16 cellular contexts compared by ENCODE assay signal in the genomic region with DNA sequence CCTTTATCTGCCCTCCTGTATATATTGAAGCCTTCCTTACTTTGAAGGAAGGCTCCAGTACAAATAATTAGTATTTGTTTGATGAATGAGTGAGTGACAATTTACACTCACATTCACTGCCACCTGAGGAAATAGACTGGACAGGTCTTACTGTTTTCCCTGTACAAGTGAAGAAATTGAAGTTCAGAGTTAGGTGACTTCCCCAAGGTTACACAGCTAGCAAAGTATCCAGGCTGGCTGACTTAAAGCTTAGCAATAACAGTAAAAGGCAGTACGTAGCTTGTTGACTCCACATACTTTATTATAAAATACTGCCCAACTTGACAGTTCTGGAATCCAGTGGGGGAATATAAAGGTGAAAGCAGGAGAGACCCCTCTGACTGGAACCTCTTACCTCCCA. TPM values are rescaled to one million over a fixed set of nuclear protein-coding genes. Genes with fewer than 3 reads are reported as not detected.
A peak's percentile ranks its signal among the peaks of the same experiment; 100 is the strongest.
DNase-seq lines count a peak whose midpoint lies in the region; ATAC-seq and TF ChIP-seq lines count a peak whose summit lies in the region.
"Had no signal": no experiment of that assay in that cellular context is flagged by ENCODE, and none has a peak within 500 bp of the region (broad histone marks: within the 10 kb centered on the region; RNA-seq: fewer than 3 reads in every experiment).

No MANE protein-coding gene starts in this region.

- TF ChIP-seq CTCF in mammary epithelial cell (conservative IDR thresholded peaks at IDR 0.05 in 1 of 2, IDR thresholded peaks at IDR 0.05 in 1 of 2; ENCODE audit: extremely low read depth in 1 of 2, insufficient read depth in 1 of 2, low read depth in 1 of 2, low read length in 2 of 2) (no peak), lower lobe of right lung (IDR thresholded peaks at IDR 0.05) (no peak), type B pancreatic cell (conservative IDR thresholded peaks at IDR 0.05) (no peak), uterus (IDR thresholded peaks at IDR 0.05) (no peak)

- in situ Hi-C loops in mammary epithelial cell (cut with MboI; ENCODE audit: low sequenced_read_pairs in 2 of 2): no loop called here

- CTCF ChIA-PET in mammary epithelial cell (lab: Charles Lee; ENCODE audit: low non-redundant PET): no interaction called here

- H3K4me1 Mint-ChIP-seq in type B pancreatic cell (ENCODE audit: unreplicated experiment): peaks cover 58% of the 10 kb centered on the region

- H2AFZ ChIP-seq in mammary epithelial cell (ENCODE audit: low read depth, low read length): no peak overlapping the region

- peak overlapping the region; percentile 64; the same call in 1 of the 2 replicates for H3K9ac ChIP-seq in HUES64 (ENCODE audit: low read depth, low read length)
- no peak overlapping the region for H3K9ac ChIP-seq in mammary epithelial cell (ENCODE audit: insufficient read depth, low read length)

- peaks cover 16% of the 10 kb centered on the region for H3K36me3 ChIP-seq in HUES64 (ENCODE audit: insufficient read depth, low read length)
- peaks cover 8% of the 10 kb centered on the region for H3K36me3 ChIP-seq in mammary epithelial cell (ENCODE audit: insufficient read depth, low read length)
- H3K36me3 ChIP-seq in lower lobe of right lung: peaks cover 8% of the 10 kb centered on the region
- no peaks in the 10 kb centered on the region for H3K36me3 ChIP-seq in uterus

- dilution Hi-C loops in mammary epithelial cell (cut with HindIII; ENCODE audit: low sequenced_read_pairs): no loop called here

- H3K36me3 Mint-ChIP-seq in type B pancreatic cell: peaks cover 24% of the 10 kb centered on the region

- no peaks in the 10 kb centered on the region for H4K20me1 ChIP-seq in mammary epithelial cell (ENCODE audit: insufficient read depth, low read length)

- peak; percentile 17 for DNase-seq in mammary epithelial cell
- DNase-seq in lower lobe of right lung: no peak
- no peak for DNase-seq in type B pancreatic cell (ENCODE audit: extremely low spot score, unreplicated experiment)
- no peak for DNase-seq in uterus
- no peak for DNase-seq in NCI-H2227 treated with DMSO at 0.1 percent for 48 hours (lab: John Stamatoyannopoulos, UW)
- DNase-seq: activated CD4-positive, alpha-beta T cell treated with anti-CD3 and anti-CD28 coated beads for 36 hours; activated naive CD8-positive, alpha-beta T cell treated with anti-CD3 and anti-CD28 coated beads, Interleukin-2, amount 50 U/mL, for 24 hours; activated T-cell treated with anti-CD3 and anti-CD28 coated beads, Interleukin-2, amount 50 U/mL, for 72 hours; CD4-positive, alpha-beta T cell; mucosa of descending colon; NCI-H1436 treated with DMSO at 0.1 percent for 48 hours; NCI-H524 treated with DMSO at 0.1 percent for 48 hours; psoas muscle; T-helper 17 cell had no signal

- no peaks in the 10 kb centered on the region for H3K27me3 Mint-ChIP-seq in type B pancreatic cell

- H3K4me2 ChIP-seq in mammary epithelial cell (ENCODE audit: insufficient read depth, low read depth, low read length): peak overlapping the region; percentile 10

- no TSS peak for BruUV-seq in mammary epithelial cell (replicated peaks; lab: Mats Ljungman, UMichigan)

- H3K4me3 ChIP-seq in HUES64 (ENCODE audit: low read length) (peak overlapping the region; percentile 24), mammary epithelial cell (replicated peaks in 1 of 3; ENCODE audit: insufficient read depth in 1 of 3, low read depth in 2 of 3, low read length in 3 of 3) (no peak overlapping the region), lower lobe of right lung (no peak overlapping the region), uterus (no peak overlapping the region)
- H3K4me3 ChIP-seq: mucosa of descending colon, psoas muscle had no signal

- no peaks in the 10 kb centered on the region for H3K9me3 Mint-ChIP-seq in type B pancreatic cell
- H3K9me3 Mint-ChIP-seq: activated naive CD8-positive, alpha-beta T cell treated with anti-CD3 and anti-CD28 coated beads, Interleukin-2, amount 50 U/mL, for 24 hours; activated T-cell treated with anti-CD3 and anti-CD28 coated beads, Interleukin-2, amount 50 U/mL, for 72 hours; CD4-positive, alpha-beta T cell had no signal

- H3K79me2 ChIP-seq in mammary epithelial cell (ENCODE audit: insufficient read depth, low read length): peaks cover 27% of the 10 kb centered on the region

- H3K4me3 Mint-ChIP-seq in type B pancreatic cell: peak overlapping the region; percentile 76
- H3K4me3 Mint-ChIP-seq: activated CD4-positive, alpha-beta T cell treated with anti-CD3 and anti-CD28 coated beads for 36 hours; activated naive CD8-positive, alpha-beta T cell treated with anti-CD3 and anti-CD28 coated beads, Interleukin-2, amount 50 U/mL, for 24 hours; activated T-cell treated with anti-CD3 and anti-CD28 coated beads, Interleukin-2, amount 50 U/mL, for 72 hours; CD4-positive, alpha-beta T cell; T-helper 17 cell had no signal

- peak overlapping the region; percentile 99 for H3K27ac Mint-ChIP-seq in type B pancreatic cell
- H3K27ac Mint-ChIP-seq: activated CD4-positive, alpha-beta T cell treated with anti-CD3 and anti-CD28 coated beads for 36 hours; activated naive CD8-positive, alpha-beta T cell treated with anti-CD3 and anti-CD28 coated beads, Interleukin-2, amount 50 U/mL, for 24 hours; activated T-cell treated with anti-CD3 and anti-CD28 coated beads, Interleukin-2, amount 50 U/mL, for 72 hours; CD4-positive, alpha-beta T cell; T-helper 17 cell had no signal

- TF ChIP-seq POLR2A in uterus (IDR thresholded peaks at IDR 0.05): no peak

- H3K27ac ChIP-seq in HUES64 (ENCODE audit: low read depth, low read length): peak overlapping the region; percentile 95
- H3K27ac ChIP-seq in mammary epithelial cell (ENCODE audit: insufficient read depth, low read depth, low read length): no peak overlapping the region
- H3K27ac ChIP-seq in lower lobe of right lung: peak overlapping the region; percentile 73
- H3K27ac ChIP-seq in uterus: no peak overlapping the region
- H3K27ac ChIP-seq: psoas muscle had no signal

- ATAC-seq in lower lobe of right lung (no peak), GM21526 (IDR thresholded peaks at IDR 0.05; ENCODE audit: low FRiP score, unreplicated experiment) (no peak)
- ATAC-seq: activated CD4-positive, alpha-beta T cell treated with anti-CD3 and anti-CD28 coated beads for 36 hours; activated naive CD8-positive, alpha-beta T cell treated with anti-CD3 and anti-CD28 coated beads, Interleukin-2, amount 50 U/mL, for 24 hours; activated T-cell treated with anti-CD3 and anti-CD28 coated beads, Interleukin-2, amount 50 U/mL, for 72 hours; mucosa of descending colon; psoas muscle; T-helper 17 cell had no signal

- H3K27me3 ChIP-seq in HUES64 (ENCODE audit: insufficient read depth, low read length) (no peaks in the 10 kb centered on the region), mammary epithelial cell (ENCODE audit: insufficient read depth, low read length) (no peaks in the 10 kb centered on the region), lower lobe of right lung (ENCODE audit: low read depth) (no peaks in the 10 kb centered on the region), uterus (no peaks in the 10 kb centered on the region)

- WGBS in HUES64: no CpG with 5 or more reads among the region's 1 CpG
- WGBS in mammary epithelial cell (ENCODE audit: low coverage, missing lambda C conversion rate): 45% methylated on average over 1 of the region's 1 CpG

- H3K4me1 ChIP-seq in HUES64 (ENCODE audit: insufficient read depth, low read length) (peaks cover 52% of the 10 kb centered on the region), mammary epithelial cell (ENCODE audit: insufficient read depth, low read length) (peaks cover 33% of the 10 kb centered on the region), lower lobe of right lung (peaks cover 29% of the 10 kb centered on the region), uterus (no peaks in the 10 kb centered on the region)
- H3K4me1 ChIP-seq: psoas muscle had no signal

- H3K9me3 ChIP-seq in HUES64 (ENCODE audit: insufficient read depth, low read depth, low read length) (no peaks in the 10 kb centered on the region), mammary epithelial cell (replicated peaks; ENCODE audit: insufficient read depth, low read length) (no peaks in the 10 kb centered on the region), lower lobe of right lung (no peaks in the 10 kb centered on the region), uterus (no peaks in the 10 kb centered on the region)
- H3K9me3 ChIP-seq: mucosa of descending colon, psoas muscle had no signal

- intact Hi-C loops in mammary epithelial cell (cut with micrococcal nuclease): no loop called here
- intact Hi-C loops in lower lobe of right lung (cut with DNase I): no loop called here
- intact Hi-C loops in uterus (cut with DNase I; ENCODE audit: low total_unique reads): no loop called here

RNA-seq across cellular contexts. Expression of a gene that starts 2.6 kb away (rescaled TPM):
- 357 TPM for polyA plus RNA-seq in HUES64 (2013, experiment 1 of 2)
- polyA plus RNA-seq in HUES64 (2013, experiment 2 of 2): 348 TPM
- total RNA-seq in mammary epithelial cell: 100 to 1,000 TPM; 175 to 187 TPM
- polyA plus RNA-seq in mammary epithelial cell: 380 TPM
- 709 TPM for polyA minus RNA-seq in mammary epithelial cell
- 140 TPM for total RNA-seq in lower lobe of right lung
- total RNA-seq in type B pancreatic cell (ENCODE audit: low replicate concordance): 480 and 1,293 TPM in 2 replicates
- 10 to 100 TPM in 3 of 4 donors, 1 to 10 TPM in 1; 2.6 to 69.2 (median 17.8) TPM for total RNA-seq in uterus

RNA-seq across cellular contexts. Expression of a gene that starts 41.5 kb away (rescaled TPM):
- polyA plus RNA-seq in HUES64 (2013, experiment 1 of 2): 300 TPM
- 301 TPM for polyA plus RNA-seq in HUES64 (2013, experiment 2 of 2)
- total RNA-seq in mammary epithelial cell: 100 to 1,000 TPM in 1 of 2 donors, 10 to 100 TPM in 1; 97.0 to 397 TPM
- 391 TPM for polyA plus RNA-seq in mammary epithelial cell
- polyA minus RNA-seq in mammary epithelial cell: 365 TPM
- 139 TPM for total RNA-seq in lower lobe of right lung
- 768 and 2,227 TPM in 2 replicates for total RNA-seq in type B pancreatic cell (ENCODE audit: low replicate concordance)
- 10 to 100 TPM in 3 of 4 donors, 1 to 10 TPM in 1; 9.1 to 46.2 (median 36.5) TPM for total RNA-seq in uterus

RNA-seq across cellular contexts. Expression of a gene that starts 59.9 kb away (rescaled TPM):
- 342 TPM for polyA plus RNA-seq in HUES64 (2013, experiment 1 of 2)
- 381 TPM for polyA plus RNA-seq in HUES64 (2013, experiment 2 of 2)
- total RNA-seq in mammary epithelial cell: 100 to 1,000 TPM; 350 to 850 TPM
- polyA plus RNA-seq in mammary epithelial cell: 312 TPM
- 610 TPM for polyA minus RNA-seq in mammary epithelial cell
- 453 TPM for total RNA-seq in lower lobe of right lung
- total RNA-seq in type B pancreatic cell (ENCODE audit: low replicate concordance): 450 and 521 TPM in 2 replicates
- total RNA-seq in uterus: 1,000 to 10,000 TPM in 1 of 4 donors, 100 to 1,000 TPM in 3; 388 to 1,076 (median 585) TPM

Comparison
In these comparisons a context has a peak if more than half of its experiments do, and no peak if none do; other contexts are left out.
1. H3K27ac ChIP-seq: peak in HUES64 (single experiment) and lower lobe of right lung (single experiment); none in mammary epithelial cell (single experiment) and uterus (0 of 2).